In genomic region chr16:83258366-83258765, GRCh38 we compare ENCODE assay signal across 20 cellular contexts.
"Had no signal": no experiment of that assay in that cellular context is flagged by ENCODE, and none has a peak within 500 bp of the region (broad histone marks: within the 10 kb centered on the region; RNA-seq: fewer than 3 reads in every experiment).

No MANE protein-coding gene starts in this region.

- ATAC-seq: HepG2, Panc1, PC-3 had no signal

- DNase-seq: IMR-90; Karpas-422; KG1; MG63; NCI-H1092; NCI-H1105 treated with DMSO at 0.1 percent for 48 hours; NCI-H1417 treated with DMSO at 0.1 percent for 48 hours; NCI-H146; NCI-H1694 treated with DMSO at 0.1 percent for 48 hours; NCI-H1930; NCI-H2107; NCI-H2227 treated with DMSO at 0.1 percent for 48 hours; NCI-H524; NCI-H526 treated with DMSO at 0.1 percent for 48 hours; NCI-H748 treated with DMSO at 0.1 percent for 48 hours; NK-92 treated with Interleukin-12 subunit alpha and Interleukin-12 subunit beta, amount 100 ng/mL, for 24 hours; PC-3; SIG-M5 had no signal
